In the genomic region with DNA sequence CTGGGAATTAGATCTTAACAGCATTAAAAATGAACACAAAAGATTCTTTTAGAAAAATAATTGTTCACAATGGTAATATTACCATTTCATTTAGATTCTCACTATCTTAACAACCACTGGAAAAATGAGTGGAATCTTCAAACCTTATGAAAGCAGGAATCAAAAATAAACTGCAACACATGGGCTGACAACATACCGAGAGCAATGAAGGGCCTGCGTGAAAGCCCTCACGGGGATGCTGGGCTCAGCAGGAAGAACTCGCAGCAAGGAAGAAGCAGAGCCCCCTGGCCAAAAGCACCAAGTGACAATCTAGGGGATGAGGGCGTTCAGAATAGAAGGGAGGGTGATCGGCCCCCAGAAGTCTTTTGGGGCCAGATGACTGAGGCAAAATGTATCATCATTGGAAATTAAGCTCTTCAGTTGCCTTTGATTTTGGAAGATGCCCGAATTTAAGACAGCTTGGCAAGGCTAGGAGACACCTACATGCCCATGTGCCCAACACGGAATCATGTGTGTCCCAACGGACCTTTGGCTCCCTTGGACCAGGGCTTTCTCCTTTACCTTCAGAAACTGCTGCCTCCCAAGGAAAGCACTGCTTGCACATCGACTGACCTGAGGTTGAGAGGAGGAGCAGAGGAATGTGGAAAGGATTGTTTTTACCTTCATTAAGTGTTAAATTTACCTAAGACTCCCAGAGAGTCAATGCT, we compare ENCODE assay signal across 16 cellular contexts.
DNase-seq lines count a peak whose midpoint lies in the region; ATAC-seq and TF ChIP-seq lines count a peak whose summit lies in the region.
"Had no signal": no experiment of that assay in that cellular context is flagged by ENCODE, and none has a peak within 500 bp of the region (broad histone marks: within the 10 kb centered on the region; RNA-seq: fewer than 3 reads in every experiment).

No MANE protein-coding gene starts in this region.

- 27% methylated on average over 10 of the region's 10 CpGs for WGBS in SK-N-SH (ENCODE audit: low lambda C conversion rate)

- ATAC-seq in SK-N-SH treated with all-trans-retinoic acid at 6 μM for 48 hours: no peak; the same call in 2 of the 3 replicates
- ATAC-seq: GM23338 had no signal

- peaks cover 13% of the 10 kb centered on the region for H3F3A ChIP-seq in SK-N-SH (replicated peaks; ENCODE audit: insufficient read depth)

- intact Hi-C loops in tibial artery (cut with DNase I; ENCODE audit: low total_unique reads): loop anchor here (5.0 kb wide), 1 partner anchor 150 kb away; no protein-coding TSS in a partner anchor

- TF ChIP-seq CTCF in SK-N-SH (IDR thresholded peaks at IDR 0.05) (no peak), cardiac fibroblast (IDR thresholded peaks at IDR 0.05; ENCODE audit: low read depth, low read length) (no peak), tibial artery (IDR thresholded peaks at IDR 0.05) (no peak)

- H3K79me2 ChIP-seq in SK-N-SH (ENCODE audit: insufficient read depth): no peaks in the 10 kb centered on the region

- H3K4me2 ChIP-seq in SK-N-SH: peak overlapping the region; percentile 49; the same call in 1 of the 2 replicates
- H3K4me2 ChIP-seq: GM23338 had no signal

- TF ChIP-seq RAD21 in SK-N-SH (IDR thresholded peaks at IDR 0.05; ENCODE audit: low read length): no peak

- H4K20me1 ChIP-seq in SK-N-SH (ENCODE audit: insufficient read depth): no peaks in the 10 kb centered on the region

- H3K36me3 ChIP-seq in SK-N-SH (replicated peaks in 1 of 2; ENCODE audit: control insufficient read depth in 1 of 2, insufficient read depth in 2 of 2, low read length in 1 of 2) (no peaks in the 10 kb centered on the region), muscle layer of colon (ENCODE audit: insufficient read depth, low read length) (peaks cover 8% of the 10 kb centered on the region), tibial artery (no peaks in the 10 kb centered on the region)
- H3K36me3 ChIP-seq: neutrophil had no signal

- H3K27ac ChIP-seq in SK-N-SH (ENCODE audit: low read depth in 2 of 2, low read length in 1 of 2): peak overlapping the region in 1 of 2 experiments; percentile 45; a peak in 1 of 4 replicates
- peak overlapping the region; percentile 70 for H3K27ac ChIP-seq in muscle layer of colon (ENCODE audit: low read depth, low read length)
- H3K27ac ChIP-seq in tibial artery: peak overlapping the region; percentile 58 to 70
- H3K27ac ChIP-seq: 22Rv1, neutrophil had no signal

- POLR2A ChIA-PET in SK-N-SH (lab: Yijun Ruan, JAX): no interaction called here

- H3K27me3 ChIP-seq in SK-N-SH (ENCODE audit: insufficient read depth): peaks cover 25% of the 10 kb centered on the region; the same call in 1 of the 2 replicates
- no peaks in the 10 kb centered on the region for H3K27me3 ChIP-seq in muscle layer of colon (ENCODE audit: control insufficient read depth in 1 of 2, insufficient read depth in 2 of 2, low read length in 2 of 2)
- H3K27me3 ChIP-seq in tibial artery: no peaks in the 10 kb centered on the region
- H3K27me3 ChIP-seq: neutrophil, spleen had no signal

- peaks cover 0 to 13% of the 10 kb centered on the region in 2 experiments; a peak in 2 of 4 replicates for H3K4me1 ChIP-seq in SK-N-SH (ENCODE audit: control insufficient read depth in 1 of 2, insufficient read depth in 2 of 2, low read depth in 1 of 2, low read length in 1 of 2)
- peaks cover 53% of the 10 kb centered on the region for H3K4me1 ChIP-seq in muscle layer of colon (ENCODE audit: insufficient read depth, low read length)
- H3K4me1 ChIP-seq in tibial artery: peaks cover 8 to 52% (median 42%) of the 10 kb centered on the region in 4 donors

- CTCF ChIA-PET in SK-N-SH (lab: Yijun Ruan, JAX): no interaction called here

- no peaks in the 10 kb centered on the region for H3K9me2 ChIP-seq in SK-N-SH

- H3K4me3 ChIP-seq in SK-N-SH (ENCODE audit: low read depth in 2 of 2, low read length in 1 of 2): no peak overlapping the region
- H3K4me3 ChIP-seq in cardiac fibroblast (replicated peaks in 1 of 2; ENCODE audit: low read depth in 2 of 2, low read length in 2 of 2): no peak overlapping the region
- H3K4me3 ChIP-seq in muscle layer of colon (ENCODE audit: low read depth in 1 of 2, low read length in 2 of 2): no peak overlapping the region
- H3K4me3 ChIP-seq in tibial artery: no peak overlapping the region
- H3K4me3 ChIP-seq: GM23338, spleen had no signal

- H3K9ac ChIP-seq in SK-N-SH: no peak overlapping the region
- H3K9ac ChIP-seq in muscle layer of colon (ENCODE audit: low read length): no peak overlapping the region

- H3K9me3 ChIP-seq in SK-N-SH: no peaks in the 10 kb centered on the region
- no peaks in the 10 kb centered on the region for H3K9me3 ChIP-seq in muscle layer of colon (ENCODE audit: low read length)
- H3K9me3 ChIP-seq in tibial artery: no peaks in the 10 kb centered on the region
- H3K9me3 ChIP-seq: neutrophil, spleen had no signal

- no peak for TF ChIP-seq EP300 in SK-N-SH (IDR thresholded peaks at IDR 0.05; ENCODE audit: borderline replicate concordance in 1 of 2, low read depth in 1 of 2, low read length in 1 of 2)

- no peak for DNase-seq in SK-N-SH
- DNase-seq in cardiac fibroblast (ENCODE audit: low read depth in 2 of 2): peak; percentile 27 to 38
- DNase-seq in tibial artery: no peak
- DNase-seq in amygdala (lab: John Stamatoyannopoulos, UW): no peak
- DNase-seq in NCI-H2227 (lab: John Stamatoyannopoulos, UW; ENCODE audit: unreplicated experiment): no peak
- no peak for DNase-seq in central memory CD4-positive, alpha-beta T cell
- DNase-seq: activated T-cell treated with anti-CD3 and anti-CD28 coated beads, Interleukin-2, amount 50 U/mL, for 24 hours; CD4-positive, alpha-beta memory T cell; spleen; stimulated activated naive CD4-positive, alpha-beta T cell treated with Interleukin-2 at 50 U/mL for 16 hours; T1000 had no signal

- no peak overlapping the region for H2AFZ ChIP-seq in SK-N-SH (ENCODE audit: low read depth)
- H2AFZ ChIP-seq: GM23338 had no signal

TF ChIP-seq in SK-N-SH, 30 proteins besides CTCF, POLR2A, EP300 and RAD21:
- TF ChIP-seq, protein P1, sequence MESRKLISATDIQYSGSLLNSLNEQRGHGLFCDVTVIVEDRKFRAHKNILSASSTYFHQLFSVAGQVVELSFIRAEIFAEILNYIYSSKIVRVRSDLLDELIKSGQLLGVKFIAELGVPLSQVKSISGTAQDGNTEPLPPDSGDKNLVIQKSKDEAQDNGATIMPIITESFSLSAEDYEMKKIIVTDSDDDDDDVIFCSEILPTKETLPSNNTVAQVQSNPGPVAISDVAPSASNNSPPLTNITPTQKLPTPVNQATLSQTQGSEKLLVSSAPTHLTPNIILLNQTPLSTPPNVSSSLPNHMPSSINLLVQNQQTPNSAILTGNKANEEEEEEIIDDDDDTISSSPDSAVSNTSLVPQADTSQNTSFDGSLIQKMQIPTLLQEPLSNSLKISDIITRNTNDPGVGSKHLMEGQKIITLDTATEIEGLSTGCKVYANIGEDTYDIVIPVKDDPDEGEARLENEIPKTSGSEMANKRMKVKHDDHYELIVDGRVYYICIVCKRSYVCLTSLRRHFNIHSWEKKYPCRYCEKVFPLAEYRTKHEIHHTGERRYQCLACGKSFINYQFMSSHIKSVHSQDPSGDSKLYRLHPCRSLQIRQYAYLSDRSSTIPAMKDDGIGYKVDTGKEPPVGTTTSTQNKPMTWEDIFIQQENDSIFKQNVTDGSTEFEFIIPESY (IDR thresholded peaks at IDR 0.05; ENCODE audit: borderline replicate concordance, low read depth): no peak
- TF ChIP-seq SIN3A (IDR thresholded peaks at IDR 0.05; ENCODE audit: borderline replicate concordance, low read depth, low read length): no peak

TF ChIP-seq in SK-N-SH treated with all-trans-retinoic acid at 6 μM for 48 hours, 23 proteins besides CTCF, POLR2A, EP300 and RAD21:
- TF ChIP-seq PPARA (CRISPR knock-in tag; IDR thresholded peaks at IDR 0.05; ENCODE audit: borderline replicate concordance): no peak
- no peak for TF ChIP-seq SNAI2 (CRISPR knock-in tag; IDR thresholded peaks at IDR 0.05)
- no peak for TF ChIP-seq CSDC2 (CRISPR knock-in tag; IDR thresholded peaks at IDR 0.05)
- TF ChIP-seq, protein P2, sequence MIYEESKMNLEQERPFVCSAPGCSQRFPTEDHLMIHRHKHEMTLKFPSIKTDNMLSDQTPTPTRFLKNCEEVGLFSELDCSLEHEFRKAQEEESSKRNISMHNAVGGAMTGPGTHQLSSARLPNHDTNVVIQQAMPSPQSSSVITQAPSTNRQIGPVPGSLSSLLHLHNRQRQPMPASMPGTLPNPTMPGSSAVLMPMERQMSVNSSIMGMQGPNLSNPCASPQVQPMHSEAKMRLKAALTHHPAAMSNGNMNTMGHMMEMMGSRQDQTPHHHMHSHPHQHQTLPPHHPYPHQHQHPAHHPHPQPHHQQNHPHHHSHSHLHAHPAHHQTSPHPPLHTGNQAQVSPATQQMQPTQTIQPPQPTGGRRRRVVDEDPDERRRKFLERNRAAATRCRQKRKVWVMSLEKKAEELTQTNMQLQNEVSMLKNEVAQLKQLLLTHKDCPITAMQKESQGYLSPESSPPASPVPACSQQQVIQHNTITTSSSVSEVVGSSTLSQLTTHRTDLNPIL (CRISPR knock-in tag; IDR thresholded peaks at IDR 0.05; ENCODE audit: low read depth): no peak
- no peak for TF ChIP-seq ZNF8 (CRISPR knock-in tag; IDR thresholded peaks at IDR 0.05)
- TF ChIP-seq ESRRG (CRISPR knock-in tag; IDR thresholded peaks at IDR 0.05): no peak

Comparison
In these comparisons a context has a peak if more than half of its experiments do, and no peak if none do; other contexts are left out.
1. DNase-seq: peak in cardiac fibroblast (2 of 2); none in SK-N-SH (single experiment), tibial artery (0 of 2), amygdala (0 of 56), NCI-H2227 (single experiment) and central memory CD4-positive, alpha-beta T cell (single experiment).